In the genomic region with DNA sequence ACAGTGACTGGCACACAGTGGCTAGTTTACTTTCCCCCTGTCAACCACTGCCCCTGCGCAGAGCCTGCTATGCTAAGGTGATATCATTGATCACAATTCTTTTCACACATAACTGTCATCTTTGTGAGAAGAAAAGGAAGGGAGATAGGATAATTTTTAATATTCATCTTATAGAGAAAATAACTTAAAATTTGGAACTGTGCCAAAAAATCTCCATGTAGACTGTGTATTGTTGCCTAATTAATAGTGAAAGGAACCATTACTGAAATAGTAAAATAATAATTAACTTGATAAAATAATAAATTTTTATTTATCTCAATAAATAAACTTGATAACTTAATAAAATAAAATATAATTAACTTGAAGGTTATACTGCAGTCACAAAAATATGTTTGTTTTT, we compare ENCODE assay signal across 34 cellular contexts.
"Had no signal": no experiment of that assay in that cellular context is flagged by ENCODE, and none has a peak within 500 bp of the region (broad histone marks: within the 10 kb centered on the region; RNA-seq: fewer than 3 reads in every experiment).

No MANE protein-coding gene starts in this region.

- FAIRE-seq: astrocyte, TTC549 had no signal

- H3K36me3 ChIP-seq: adrenal gland, brain microvascular endothelial cell, breast epithelium had no signal

- H3K4me1 ChIP-seq: adrenal gland, body of pancreas, breast epithelium had no signal

- DNase-seq: activated B cell treated with CpG ODN at 0.5 μM for 24 hours; activated CD4-positive, alpha-beta memory T cell treated with anti-CD3 and anti-CD28 coated beads, Interleukin-2, amount 10 ng/mL, durations not matched to agents 7 days and 5 days; activated CD4-positive, alpha-beta T cell treated with anti-CD3 and anti-CD28 coated beads for 36 hours; activated CD4-positive, alpha-beta T cell treated with anti-CD3 and anti-CD28 coated beads for 48 hours; activated CD4-positive, alpha-beta T cell treated with anti-CD3 and anti-CD28 coated beads, Interleukin-2, amount 10 ng/mL, durations not matched to agents 7 days and 5 days; activated CD4-positive, alpha-beta T cell treated with anti-CD3 and anti-CD28 coated beads, Interleukin-2, amount 50 U/mL, for 48 hours; activated CD4-positive, CD25-positive, alpha-beta regulatory T cell treated with anti-CD3 and anti-CD28 coated beads, Interleukin-2, amount 50 U/mL, for 72 hours; activated CD8-positive, alpha-beta memory T cell treated with anti-CD3 and anti-CD28 coated beads for 24 hours; activated CD8-positive, alpha-beta memory T cell treated with anti-CD3 and anti-CD28 coated beads, Interleukin-2, amount 10 ng/mL, durations not matched to agents 7 days and 5 days; activated CD8-positive, alpha-beta memory T cell treated with anti-CD3 and anti-CD28 coated beads, Interleukin-2, amount 50 U/mL, for 48 hours; activated CD8-positive, alpha-beta T cell treated with anti-CD3 and anti-CD28 coated beads, Interleukin-2, amount 10 ng/mL, durations not matched to agents 7 days and 5 days; activated effector memory CD4-positive, alpha-beta T cell treated with Interleukin-2 at 50 U/mL for 16 hours; activated gamma-delta T cell; activated naive CD4-positive, alpha-beta T cell treated with anti-CD3 and anti-CD28 coated beads for 36 hours; activated naive CD4-positive, alpha-beta T cell treated with anti-CD3 and anti-CD28 coated beads, Interleukin-2, amount 50 U/mL, for 16 hours; activated naive CD8-positive, alpha-beta T cell treated with anti-CD3 and anti-CD28 coated beads for 36 hours; activated T-cell treated with anti-CD3 and anti-CD28 coated beads, Interleukin-2, amount 50 U/mL, for 24 hours; activated T-cell treated with anti-CD3 and anti-CD28 coated beads, Interleukin-2, amount 50 U/mL, for 48 hours; adrenal gland; amniotic stem cell; aorta; body of pancreas; brain microvascular endothelial cell; central memory CD4-positive, alpha-beta T cell; T-helper 2 cell; T-helper 9 cell had no signal

- H3K27ac Mint-ChIP-seq: activated B cell treated with CpG ODN at 0.5 μM for 24 hours; activated CD4-positive, alpha-beta memory T cell treated with anti-CD3 and anti-CD28 coated beads, Interleukin-2, amount 10 ng/mL, durations not matched to agents 7 days and 5 days; activated CD4-positive, alpha-beta T cell treated with anti-CD3 and anti-CD28 coated beads for 36 hours; activated CD4-positive, alpha-beta T cell treated with anti-CD3 and anti-CD28 coated beads, Interleukin-2, amount 10 ng/mL, durations not matched to agents 7 days and 5 days; activated CD8-positive, alpha-beta memory T cell treated with anti-CD3 and anti-CD28 coated beads, Interleukin-2, amount 10 ng/mL, durations not matched to agents 7 days and 5 days; activated CD8-positive, alpha-beta T cell treated with anti-CD3 and anti-CD28 coated beads, Interleukin-2, amount 10 ng/mL, durations not matched to agents 7 days and 5 days; activated naive CD4-positive, alpha-beta T cell treated with anti-CD3 and anti-CD28 coated beads for 36 hours; activated naive CD4-positive, alpha-beta T cell treated with anti-CD3 and anti-CD28 coated beads, Interleukin-2, amount 50 U/mL, for 72 hours; activated naive CD8-positive, alpha-beta T cell treated with anti-CD3 and anti-CD28 coated beads for 36 hours; activated T-cell treated with anti-CD3 and anti-CD28 coated beads, Interleukin-2, amount 50 U/mL, for 24 hours; activated T-helper 2 cell treated with anti-CD3 and anti-CD28 coated beads, Interferon-gamma antibody, Interleukin-2, Interleukin-4, amounts not matched to agents 10 μg/mL and 5 μg/mL and 100 μg/mL, durations not matched to agents 14 hours and 24 hours and 36 hours; T-helper 1 cell treated with Interleukin-12 subunit alpha and Interleukin-12 subunit beta and Interleukin-4 antibody, amounts not matched to agents 30 μg/mL and 1 μg/mL, for 36 hours; T-helper 2 cell treated with Interferon-gamma antibody and Interleukin-4, amounts not matched to agents 5 μg/mL and 100 μg/mL, for 36 hours had no signal

- ATAC-seq: activated CD4-positive, alpha-beta T cell treated with anti-CD3 and anti-CD28 coated beads for 36 hours; activated CD8-positive, alpha-beta memory T cell treated with anti-CD3 and anti-CD28 coated beads, Interleukin-2, amount 10 ng/mL, durations not matched to agents 7 days and 5 days; activated CD8-positive, alpha-beta T cell treated with anti-CD3 and anti-CD28 coated beads, Interleukin-2, amount 10 ng/mL, durations not matched to agents 7 days and 5 days; activated naive CD4-positive, alpha-beta T cell treated with anti-CD3 and anti-CD28 coated beads, Interleukin-2, amount 50 U/mL, for 72 hours; body of pancreas had no signal

- H3K9me3 Mint-ChIP-seq: activated CD4-positive, alpha-beta memory T cell treated with anti-CD3 and anti-CD28 coated beads, Interleukin-2, amount 10 ng/mL, durations not matched to agents 7 days and 5 days; activated CD4-positive, alpha-beta T cell treated with anti-CD3 and anti-CD28 coated beads, Interleukin-2, amount 10 ng/mL, durations not matched to agents 7 days and 5 days had no signal

- H3K4me3 ChIP-seq: adrenal gland, body of pancreas, breast epithelium had no signal

- H3K27ac ChIP-seq: adrenal gland, body of pancreas, brain microvascular endothelial cell, breast epithelium, VCaP had no signal

- H3K27me3 ChIP-seq: adrenal gland, body of pancreas, brain microvascular endothelial cell, breast epithelium had no signal

- H3K36me3 Mint-ChIP-seq: activated CD8-positive, alpha-beta memory T cell treated with anti-CD3 and anti-CD28 coated beads, Interleukin-2, amount 10 ng/mL, durations not matched to agents 7 days and 5 days; activated naive CD4-positive, alpha-beta T cell treated with anti-CD3 and anti-CD28 coated beads, Interleukin-2, amount 50 U/mL, for 72 hours; activated naive CD8-positive, alpha-beta T cell treated with anti-CD3 and anti-CD28 coated beads for 36 hours had no signal

- H3K4me1 Mint-ChIP-seq: activated B cell treated with CpG ODN at 0.5 μM for 24 hours; activated CD4-positive, alpha-beta memory T cell treated with anti-CD3 and anti-CD28 coated beads, Interleukin-2, amount 10 ng/mL, durations not matched to agents 7 days and 5 days; activated CD4-positive, alpha-beta T cell treated with anti-CD3 and anti-CD28 coated beads for 36 hours; activated CD4-positive, alpha-beta T cell treated with anti-CD3 and anti-CD28 coated beads, Interleukin-2, amount 10 ng/mL, durations not matched to agents 7 days and 5 days; activated CD8-positive, alpha-beta memory T cell treated with anti-CD3 and anti-CD28 coated beads, Interleukin-2, amount 10 ng/mL, durations not matched to agents 7 days and 5 days; activated naive CD8-positive, alpha-beta T cell treated with anti-CD3 and anti-CD28 coated beads for 36 hours had no signal

- H3K27me3 Mint-ChIP-seq: activated B cell treated with CpG ODN at 0.5 μM for 24 hours; activated CD4-positive, alpha-beta memory T cell treated with anti-CD3 and anti-CD28 coated beads, Interleukin-2, amount 10 ng/mL, durations not matched to agents 7 days and 5 days; activated CD4-positive, alpha-beta T cell treated with anti-CD3 and anti-CD28 coated beads for 36 hours; activated CD4-positive, alpha-beta T cell treated with anti-CD3 and anti-CD28 coated beads, Interleukin-2, amount 10 ng/mL, durations not matched to agents 7 days and 5 days; activated CD8-positive, alpha-beta memory T cell treated with anti-CD3 and anti-CD28 coated beads, Interleukin-2, amount 10 ng/mL, durations not matched to agents 7 days and 5 days; activated naive CD8-positive, alpha-beta T cell treated with anti-CD3 and anti-CD28 coated beads for 36 hours; activated T-cell treated with anti-CD3 and anti-CD28 coated beads, Interleukin-2, amount 50 U/mL, for 24 hours had no signal

- H3K4me3 Mint-ChIP-seq: activated B cell treated with CpG ODN at 0.5 μM for 24 hours; activated CD4-positive, alpha-beta memory T cell treated with anti-CD3 and anti-CD28 coated beads, Interleukin-2, amount 10 ng/mL, durations not matched to agents 7 days and 5 days; activated CD4-positive, alpha-beta T cell treated with anti-CD3 and anti-CD28 coated beads for 36 hours; activated CD4-positive, alpha-beta T cell treated with anti-CD3 and anti-CD28 coated beads, Interleukin-2, amount 10 ng/mL, durations not matched to agents 7 days and 5 days; activated CD8-positive, alpha-beta memory T cell treated with anti-CD3 and anti-CD28 coated beads, Interleukin-2, amount 10 ng/mL, durations not matched to agents 7 days and 5 days; activated CD8-positive, alpha-beta T cell treated with anti-CD3 and anti-CD28 coated beads, Interleukin-2, amount 10 ng/mL, durations not matched to agents 7 days and 5 days; activated naive CD4-positive, alpha-beta T cell treated with anti-CD3 and anti-CD28 coated beads for 36 hours; activated naive CD8-positive, alpha-beta T cell treated with anti-CD3 and anti-CD28 coated beads for 36 hours; activated T-cell treated with anti-CD3 and anti-CD28 coated beads, Interleukin-2, amount 50 U/mL, for 24 hours; T-helper 1 cell treated with Interleukin-12 subunit alpha and Interleukin-12 subunit beta and Interleukin-4 antibody, amounts not matched to agents 30 μg/mL and 1 μg/mL, for 36 hours; T-helper 2 cell treated with Interferon-gamma antibody and Interleukin-4, amounts not matched to agents 5 μg/mL and 100 μg/mL, for 36 hours had no signal

- H3K9me3 ChIP-seq: adrenal gland, body of pancreas, breast epithelium had no signal
